In the genomic region with DNA sequence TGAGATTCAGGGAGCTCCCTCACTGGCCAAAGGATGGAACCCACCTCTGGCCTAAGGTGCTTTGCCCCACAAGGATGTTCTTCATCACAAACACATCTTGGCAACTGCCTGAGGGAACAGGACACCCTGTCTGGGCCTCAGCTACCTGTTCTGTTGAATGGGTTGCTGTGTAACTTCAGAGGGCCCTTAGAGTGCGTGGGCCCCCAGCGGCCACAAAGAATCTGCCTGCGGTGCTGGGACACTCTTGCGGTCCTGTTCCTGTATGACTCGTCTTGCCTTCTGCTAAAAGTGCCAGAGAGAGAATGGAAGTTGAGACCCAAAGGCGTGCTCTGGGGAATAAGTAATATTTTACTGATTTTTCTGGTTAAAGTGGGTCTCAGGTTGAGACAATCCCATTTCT, we compare ENCODE assay signal across 19 cellular contexts. TPM values are rescaled to one million over a fixed set of nuclear protein-coding genes. Genes with fewer than 3 reads are reported as not detected.
DNase-seq lines count a peak whose midpoint lies in the region; ATAC-seq, FAIRE-seq and TF ChIP-seq lines count a peak whose summit lies in the region.
"Had no signal": no experiment of that assay in that cellular context is flagged by ENCODE, and none has a peak within 500 bp of the region (broad histone marks: within the 10 kb centered on the region; RNA-seq: fewer than 3 reads in every experiment).

No MANE protein-coding gene starts in this region.

- no peak overlapping the region for H3K4me3 ChIP-seq in ACC112 (ENCODE audit: low read depth, low read length)

- DNase-seq in RCC 7860 (ENCODE audit: low spot score) (peak; percentile 57), chondrocyte (ENCODE audit: low spot score) (peak; percentile 37), posterior vena cava (ENCODE audit: low spot score) (peak; percentile 29), RKO (ENCODE audit: low spot score) (no peak), GM19239 (ENCODE audit: insufficient read length, low spot score) (no peak)
- DNase-seq in activated CD4-positive, alpha-beta T cell treated with anti-CD3 and anti-CD28 coated beads, Interleukin-2, amount 50 U/mL, for 1 hour: no peak
- DNase-seq: AML-193; CD4-positive, alpha-beta memory T cell; DMS79; NCI-H1092 treated with DMSO at 0.1 percent for 48 hours; NCI-H187; NCI-H446; NCI-H82; SHP77 treated with DMSO at 0.1 percent for 48 hours had no signal

- peaks cover 44% of the 10 kb centered on the region for H3K4me1 Mint-ChIP-seq in chondrocyte (ENCODE audit: low read depth)
- H3K4me1 Mint-ChIP-seq: CD4-positive, alpha-beta memory T cell had no signal

- no peak overlapping the region for H3K27ac Mint-ChIP-seq in chondrocyte (ENCODE audit: unreplicated experiment)

- no peak overlapping the region for H3K4me3 Mint-ChIP-seq in chondrocyte (ENCODE audit: unreplicated experiment)
- H3K4me3 Mint-ChIP-seq: CD4-positive, alpha-beta memory T cell had no signal

- no peaks in the 10 kb centered on the region for H3K27me3 ChIP-seq in ACC112 (ENCODE audit: insufficient read depth, low read length)

- no peak for TF ChIP-seq CTCF in chondrocyte (IDR thresholded peaks at IDR 0.05)

- intact Hi-C loops in posterior vena cava (cut with DNase I): no loop called here

- peaks cover 10% of the 10 kb centered on the region for H3K36me3 Mint-ChIP-seq in chondrocyte (ENCODE audit: low read depth)

- peak overlapping the region; percentile 77 for H3K27ac ChIP-seq in ACC112 (ENCODE audit: low read depth, low read length)
- H3K27ac ChIP-seq: KMS-11 had no signal

- H3K4me1 ChIP-seq in ACC112 (ENCODE audit: control insufficient read depth, insufficient read depth, low read length, unreplicated experiment): peaks cover 25% of the 10 kb centered on the region

- H3K27me3 Mint-ChIP-seq in chondrocyte (ENCODE audit: low read depth): no peaks in the 10 kb centered on the region
- H3K27me3 Mint-ChIP-seq: CD4-positive, alpha-beta memory T cell had no signal

- no peak for ATAC-seq in GM18519 (IDR thresholded peaks at IDR 0.05; ENCODE audit: low FRiP score, unreplicated experiment)
- ATAC-seq: Panc1 had no signal

- no peak overlapping the region for H2AFZ ChIP-seq in ACC112 (ENCODE audit: low read length, unreplicated experiment)

- H3K36me3 ChIP-seq in ACC112 (ENCODE audit: insufficient read depth, low read length): peaks cover 14% of the 10 kb centered on the region; the same call in 1 of the 2 replicates

- no peaks in the 10 kb centered on the region for H3K79me2 ChIP-seq in ACC112 (ENCODE audit: control insufficient read depth, insufficient read depth, low read length, unreplicated experiment)

- FAIRE-seq in RCC 7860 (lab: Jason Lieb, UNC) (no peak), GM19239 (lab: Jason Lieb, UNC) (no peak)
- FAIRE-seq: H1 had no signal

- H3K9me3 Mint-ChIP-seq in chondrocyte (ENCODE audit: low read depth): no peaks in the 10 kb centered on the region
- H3K9me3 Mint-ChIP-seq: CD4-positive, alpha-beta memory T cell had no signal

RNA-seq across cellular contexts. Expression of a gene that starts 14.1 kb away (rescaled TPM):
- 40.2 to 43.6 TPM (median 43.5 TPM) in 3 replicates for total RNA-seq in chondrocyte
- 10 to 100 TPM; 23.4 to 32.7 TPM for total RNA-seq in posterior vena cava

RNA-seq across cellular contexts. Expression of a gene that starts 38.4 kb away (rescaled TPM):
- total RNA-seq in chondrocyte (257 to 277 TPM (median 272 TPM) in 3 replicates), posterior vena cava (100 to 1,000 TPM; 178 to 215 TPM)

Comparison
In these comparisons a context has a peak if more than half of its experiments do, and no peak if none do; other contexts are left out.
1. DNase-seq: peak in RCC 7860 (single experiment), chondrocyte (single experiment) and posterior vena cava (single experiment); none in RKO (single experiment), activated CD4-positive, alpha-beta T cell treated with anti-CD3 and anti-CD28 coated beads, Interleukin-2, amount 50 U/mL, for 1 hour (single experiment) and GM19239 (single experiment).